2 cellular contexts compared by ENCODE assay signal in genomic region chr1:44705470-44705869, GRCh38.
TF ChIP-seq lines count a peak whose summit lies in the region.

No MANE protein-coding gene starts in this region.

TF ChIP-seq in IMR-90, 13 proteins besides CTCF, POLR2A, EP300 and RAD21:
- no peak for TF ChIP-seq SMC3 (IDR thresholded peaks at IDR 0.05; ENCODE audit: low read depth, low read length)
- no peak for TF ChIP-seq CEBPB (IDR thresholded peaks at IDR 0.05; ENCODE audit: low read depth, low read length)
- no peak for TF ChIP-seq FOS (IDR thresholded peaks at IDR 0.05; ENCODE audit: low read depth, low read length)
- TF ChIP-seq ELK1 (IDR thresholded peaks at IDR 0.05; ENCODE audit: borderline replicate concordance, low read depth, low read length): no peak

TF ChIP-seq in K562, 482 proteins besides CTCF, POLR2A, EP300 and RAD21:
- TF ChIP-seq SMAD4 (CRISPR knock-in tag; conservative IDR thresholded peaks at IDR 0.05) (no peak), POU5F1 (IDR thresholded peaks at IDR 0.05; ENCODE audit: borderline replicate concordance, low read depth, low read length, partially characterized antibody) (no peak), GTF3C2 (IDR thresholded peaks at IDR 0.05; ENCODE audit: borderline replicate concordance, extremely low read depth, insufficient read length) (no peak), ZNF165 (CRISPR knock-in tag; IDR thresholded peaks at IDR 0.05; ENCODE audit: borderline replicate concordance) (no peak), RBM25 (IDR thresholded peaks at IDR 0.05; ENCODE audit: low read depth, low read length, severe bottlenecking) (peak; percentile 29), ZFP36 (IDR thresholded peaks at IDR 0.05; ENCODE audit: low read depth, low read length, partially characterized antibody) (peak; percentile 55), NFIC (IDR thresholded peaks at IDR 0.05) (peak; percentile 90), BCOR (IDR thresholded peaks at IDR 0.05) (no peak)
